Comparison of ENCODE assay signal across 8 cellular contexts in the genomic region with DNA sequence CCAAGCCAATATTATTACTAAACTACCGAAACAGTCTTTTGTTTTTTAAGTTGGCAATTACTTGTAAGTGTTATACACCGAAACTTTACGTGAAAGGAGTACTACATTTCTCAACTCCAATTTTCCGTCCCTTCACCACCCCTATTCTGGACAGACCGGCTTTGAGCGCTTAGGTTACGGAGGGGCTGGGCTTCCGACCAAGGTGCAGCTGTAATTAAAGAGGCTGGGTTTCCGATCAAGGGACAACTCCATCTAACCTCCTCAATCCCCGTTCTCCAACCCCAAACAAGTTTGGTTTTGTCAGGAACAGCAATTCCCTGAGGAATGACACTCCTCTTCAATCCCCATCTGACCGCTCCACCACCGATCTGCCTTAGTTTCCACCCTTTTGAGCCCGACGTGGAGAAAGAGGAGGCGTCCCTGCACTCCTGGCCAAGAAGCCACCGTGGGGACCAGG. TPM values are rescaled to one million over a fixed set of nuclear protein-coding genes. Genes with fewer than 3 reads are reported as not detected.
DNase-seq lines count a peak whose midpoint lies in the region; ATAC-seq and TF ChIP-seq lines count a peak whose summit lies in the region.

No MANE protein-coding gene starts in this region.

- DNase-seq in activated T-cell treated with anti-CD3 and anti-CD28 coated beads for 24 hours (ENCODE audit: low read depth): peak; percentile 16
- DNase-seq in activated T-cell treated with anti-CD3 and anti-CD28 coated beads, Interleukin-2, amount 50 U/mL, for 48 hours: no peak
- peak; percentile 20 for DNase-seq in NCI-H82 treated with DMSO at 0.1 percent for 48 hours (lab: John Stamatoyannopoulos, UW; ENCODE audit: unreplicated experiment)
- peak in 3 of 4 donors; percentile 47 to 69 (median 61) for DNase-seq in body of pancreas
- no peak for DNase-seq in kidney epithelial cell (ENCODE audit: low read depth)
- peak; percentile 30 for DNase-seq in stimulated activated CD4-positive, alpha-beta T cell treated with anti-CD3 and anti-CD28 coated beads, Interleukin-4, amount 100 ng/mL, for 24 hours
- DNase-seq in ecto neural progenitor cell (ENCODE audit: low spot score): no peak

- intact Hi-C loops in body of pancreas (cut with DNase I): no loop called here

- ATAC-seq in body of pancreas: peak; percentile 22
- no peak for ATAC-seq in GM18868 (IDR thresholded peaks at IDR 0.05; ENCODE audit: unreplicated experiment)

- peaks cover 50% of the 10 kb centered on the region for H3K4me1 ChIP-seq in body of pancreas

- no peak for TF ChIP-seq POLR2A in body of pancreas (IDR thresholded peaks at IDR 0.05)

- H3K36me3 ChIP-seq in body of pancreas (replicated peaks in 1 of 2; ENCODE audit: insufficient read depth in 1 of 2, low read depth in 2 of 2) (no peaks in the 10 kb centered on the region), kidney epithelial cell (ENCODE audit: control insufficient read depth, insufficient read depth, low read length) (no peaks in the 10 kb centered on the region)

- 0% methylated on average over 14 to 16 of the region's 16 CpGs for WGBS in body of pancreas, 2 donors

- H3K9me3 ChIP-seq in body of pancreas: no peaks in the 10 kb centered on the region

- H3K4me3 ChIP-seq in body of pancreas: peak overlapping the region; percentile 92 to 98
- H3K4me3 ChIP-seq in kidney epithelial cell (ENCODE audit: low read depth, low read length): peak overlapping the region; percentile 93

- H3K27me3 ChIP-seq in body of pancreas: no peaks in the 10 kb centered on the region
- no peaks in the 10 kb centered on the region for H3K27me3 ChIP-seq in kidney epithelial cell (ENCODE audit: control insufficient read depth, insufficient read depth, low read length)

- TF ChIP-seq CTCF in body of pancreas (IDR thresholded peaks at IDR 0.05): no peak
- TF ChIP-seq CTCF in kidney epithelial cell (IDR thresholded peaks at IDR 0.05; ENCODE audit: insufficient read depth, low read length, poor library complexity, severe bottlenecking): no peak

- peak overlapping the region; percentile 96 to 99 (median 98) for H3K27ac ChIP-seq in body of pancreas

RNA-seq across cellular contexts. Expression of gene TUT7, which starts 0.6 kb away (rescaled TPM):
- total RNA-seq in body of pancreas (10 to 100 TPM; 24.4 to 60.3 TPM), kidney epithelial cell (25.9 and 26.4 TPM in 2 replicates)

Comparison
In these comparisons a context has a peak if more than half of its experiments do, and no peak if none do; other contexts are left out.
1. DNase-seq: peak in activated T-cell treated with anti-CD3 and anti-CD28 coated beads for 24 hours (single experiment), NCI-H82 treated with DMSO at 0.1 percent for 48 hours (single experiment), body of pancreas (3 of 4) and stimulated activated CD4-positive, alpha-beta T cell treated with anti-CD3 and anti-CD28 coated beads, Interleukin-4, amount 100 ng/mL, for 24 hours (single experiment); none in activated T-cell treated with anti-CD3 and anti-CD28 coated beads, Interleukin-2, amount 50 U/mL, for 48 hours (0 of 2), kidney epithelial cell (single experiment) and ecto neural progenitor cell (single experiment).